ENCODE assay signal across 8 cellular contexts in the genomic region with DNA sequence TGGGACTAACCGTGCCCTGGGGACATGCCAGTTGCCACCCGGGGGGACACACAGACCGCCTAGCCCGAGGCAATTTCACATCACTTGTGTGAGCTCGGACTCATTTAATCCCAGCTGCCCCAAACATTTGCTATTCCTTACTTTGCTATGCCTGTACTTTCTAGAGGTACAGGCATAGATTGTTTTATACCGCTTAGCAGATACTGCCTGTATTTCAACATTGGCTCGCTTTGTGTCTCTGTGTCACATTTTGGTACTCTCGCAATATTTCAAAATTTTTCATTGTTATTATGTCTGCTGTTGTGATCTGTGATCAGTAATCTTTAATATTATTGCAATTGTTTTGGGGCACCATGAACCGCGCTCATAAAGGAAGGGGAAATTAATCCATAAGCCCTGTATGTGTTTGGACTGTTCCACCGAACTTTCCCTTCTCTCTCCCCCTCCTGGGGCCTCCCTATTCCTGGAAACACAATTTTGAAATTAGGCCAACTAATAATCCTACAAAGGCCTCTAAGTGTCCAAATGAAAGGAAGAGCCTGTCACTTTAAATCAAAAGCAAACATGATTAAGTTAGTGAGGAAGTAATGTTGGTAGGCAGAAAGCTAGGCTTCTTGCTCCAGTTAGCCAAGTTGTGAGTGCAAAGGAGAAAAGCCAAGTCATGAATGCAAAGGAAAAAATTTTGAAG. TPM values are rescaled to one million over a fixed set of nuclear protein-coding genes. Genes with fewer than 3 reads are reported as not detected.
DNase-seq lines count a peak whose midpoint lies in the region; ATAC-seq, FAIRE-seq and TF ChIP-seq lines count a peak whose summit lies in the region.

No MANE protein-coding gene starts in this region.

- no peaks in the 10 kb centered on the region for H3K9me2 ChIP-seq in hepatocyte (replicated peaks; ENCODE audit: insufficient read depth)

- peaks cover 32% of the 10 kb centered on the region for H3K79me2 ChIP-seq in hepatocyte

- peak overlapping the region; percentile 91 for H3K27ac Mint-ChIP-seq in activated CD8-positive, alpha-beta T cell treated with anti-CD3 and anti-CD28 coated beads for 36 hours

- H3K4me1 ChIP-seq in heart left ventricle: peaks cover 0 to 21% (median 16%) of the 10 kb centered on the region in 12 donors
- peaks cover 28% of the 10 kb centered on the region for H3K4me1 ChIP-seq in hepatocyte (ENCODE audit: insufficient read depth)
- H3K4me1 ChIP-seq in skeletal muscle tissue (ENCODE audit: control insufficient read depth in 3 of 3, insufficient read depth in 3 of 3, low read length in 3 of 3): peaks cover 8 to 11% (median 9%) of the 10 kb centered on the region in 3 donors

- DNase-seq in heart left ventricle (no peak), cardiac septum (ENCODE audit: low spot score) (no peak), hepatocyte (ENCODE audit: low spot score) (peak; percentile 12), H54 (ENCODE audit: insufficient read length, low spot score) (no peak), COR-L47 (lab: John Stamatoyannopoulos, UW) (no peak)
- DNase-seq in activated CD8-positive, alpha-beta T cell treated with anti-CD3 and anti-CD28 coated beads for 36 hours: no peak

- no peaks in the 10 kb centered on the region for H3K27me3 Mint-ChIP-seq in activated CD8-positive, alpha-beta T cell treated with anti-CD3 and anti-CD28 coated beads for 36 hours

- TF ChIP-seq POLR2A in heart left ventricle (IDR thresholded peaks at IDR 0.05) (no peak), H54 (IDR thresholded peaks at IDR 0.05; ENCODE audit: low read depth, low read length) (no peak)

- intact Hi-C loops in heart left ventricle (cut with DNase I): loop anchor here (1.0 to 10.0 kb wide), 12 partner anchors 26 to 279 kb away; a partner anchor contains a TSS
- intact Hi-C loops in cardiac septum (cut with DNase I): loop anchor here (1.0 to 10.0 kb wide), 4 partner anchors 113 to 271 kb away; a partner anchor contains a TSS
- intact Hi-C loops in activated CD8-positive, alpha-beta T cell treated with anti-CD3 and anti-CD28 coated beads for 36 hours (cut with micrococcal nuclease): loop anchor here (5.0 kb wide), 1 partner anchor 142 kb away; a partner anchor contains a TSS

- H3K9me3 Mint-ChIP-seq in activated CD8-positive, alpha-beta T cell treated with anti-CD3 and anti-CD28 coated beads for 36 hours: no peaks in the 10 kb centered on the region

- no peaks in the 10 kb centered on the region for H3K9me3 ChIP-seq in heart left ventricle
- H3K9me3 ChIP-seq in hepatocyte (ENCODE audit: low read depth): no peaks in the 10 kb centered on the region
- H3K9me3 ChIP-seq in skeletal muscle tissue (ENCODE audit: control insufficient read depth in 3 of 3, low read length in 3 of 3): no peaks in the 10 kb centered on the region

- peaks cover 7% of the 10 kb centered on the region for H4K20me1 ChIP-seq in hepatocyte (ENCODE audit: insufficient read depth, poor library complexity, severe bottlenecking)

- H3K4me3 ChIP-seq in heart left ventricle: peak overlapping the region; percentile 59 to 97 (median 76)
- H3K4me3 ChIP-seq in hepatocyte: peak overlapping the region; percentile 99
- peak overlapping the region; percentile 82 to 92 (median 92) for H3K4me3 ChIP-seq in skeletal muscle tissue (ENCODE audit: low read length in 3 of 3)

- peak overlapping the region; percentile 40 to 90 (median 85) for H3K27ac ChIP-seq in heart left ventricle
- peak overlapping the region; percentile 97 for H3K27ac ChIP-seq in hepatocyte
- H3K27ac ChIP-seq in skeletal muscle tissue (ENCODE audit: low read depth, low read length): peak overlapping the region; percentile 72

- peak overlapping the region; percentile 91 for H3K4me3 Mint-ChIP-seq in activated CD8-positive, alpha-beta T cell treated with anti-CD3 and anti-CD28 coated beads for 36 hours

- POLR2A ChIA-PET in activated CD8-positive, alpha-beta T cell treated with anti-CD3 and anti-CD28 coated beads for 36 hours (lab: Charles Lee): interaction anchor here (0.7 to 3.1 kb wide), 7 partner anchors 10 to 268 kb away, joined by 3 to 20 read pairs (median 3); a partner anchor contains a TSS

- peak overlapping the region; percentile 76 to 82 (median 78) for H3K9ac ChIP-seq in skeletal muscle tissue (ENCODE audit: low read depth in 1 of 3, low read length in 3 of 3)

- FAIRE-seq in H54 (lab: Jason Lieb, UNC): no peak

- H3K36me3 ChIP-seq in heart left ventricle: peaks cover 0 to 7% (median 0%) of the 10 kb centered on the region in 9 donors
- no peaks in the 10 kb centered on the region for H3K36me3 ChIP-seq in hepatocyte (replicated peaks; ENCODE audit: insufficient read depth, low read depth)
- H3K36me3 ChIP-seq in skeletal muscle tissue (ENCODE audit: control insufficient read depth in 3 of 3, insufficient read depth in 3 of 3, low read length in 3 of 3): peaks cover 0 to 5% (median 3%) of the 10 kb centered on the region in 3 donors

- ATAC-seq in heart left ventricle: no peak
- ATAC-seq in activated CD8-positive, alpha-beta T cell treated with anti-CD3 and anti-CD28 coated beads for 36 hours: peak; percentile 1
- no peak for ATAC-seq in GM21390 (IDR thresholded peaks at IDR 0.05; ENCODE audit: unreplicated experiment)

- peak overlapping the region; percentile 97 for H2AFZ ChIP-seq in hepatocyte

- CTCF ChIA-PET in activated CD8-positive, alpha-beta T cell treated with anti-CD3 and anti-CD28 coated beads for 36 hours (lab: Charles Lee): interaction anchor here (0.8 to 2.3 kb wide), 15 partner anchors 9 to 270 kb away, joined by 3 to 8 read pairs (median 4); a partner anchor contains a TSS

- no peak for TF ChIP-seq CTCF in heart left ventricle (IDR thresholded peaks at IDR 0.05)
- TF ChIP-seq CTCF in activated CD8-positive, alpha-beta T cell treated with anti-CD3 and anti-CD28 coated beads for 36 hours (IDR thresholded peaks at IDR 0.05): no peak
- no peak for TF ChIP-seq CTCF in hepatocyte (IDR thresholded peaks at IDR 0.05; ENCODE audit: poor library complexity)

- H3K4me1 Mint-ChIP-seq in activated CD8-positive, alpha-beta T cell treated with anti-CD3 and anti-CD28 coated beads for 36 hours (ENCODE audit: low read depth): peaks cover 20% of the 10 kb centered on the region

- no peaks in the 10 kb centered on the region for H3K27me3 ChIP-seq in heart left ventricle
- H3K27me3 ChIP-seq in hepatocyte: no peaks in the 10 kb centered on the region
- no peaks in the 10 kb centered on the region for H3K27me3 ChIP-seq in skeletal muscle tissue (ENCODE audit: control insufficient read depth in 3 of 3, insufficient read depth in 3 of 3, low read length in 3 of 3)

- peak overlapping the region; percentile 78 for H3K4me2 ChIP-seq in hepatocyte

- peaks cover 7% of the 10 kb centered on the region for H3K36me3 Mint-ChIP-seq in activated CD8-positive, alpha-beta T cell treated with anti-CD3 and anti-CD28 coated beads for 36 hours (ENCODE audit: low read depth)

- 11 to 19% (median 15%) methylated on average over 9 to 11 of the region's 11 CpGs for WGBS in heart left ventricle, 4 donors
- 29% methylated on average over 11 of the region's 11 CpGs for WGBS in hepatocyte (ENCODE audit: low lambda C conversion rate, missing lambda C conversion rate)

RNA-seq across cellular contexts. Expression of a gene that starts 0.6 kb away (rescaled TPM):
- total RNA-seq in heart left ventricle (10 to 100 TPM in 1 of 9 donors, 1 to 10 TPM in 8; 3.5 to 16.4 (median 6.5) TPM), cardiac septum (3.8 TPM), hepatocyte (77.7 and 78.4 TPM in 2 replicates), skeletal muscle tissue (14.6 TPM)
- polyA plus RNA-seq in heart left ventricle (1 to 10 TPM; 4.4 to 5.7 TPM), hepatocyte (83.4 and 103 TPM in 2 replicates)
- 10 to 100 TPM; 19.1 to 28.3 TPM for total RNA-seq in activated CD8-positive, alpha-beta T cell treated with anti-CD3 and anti-CD28 coated beads for 36 hours

RNA-seq across cellular contexts. Expression of a gene that starts 26.1 kb away (rescaled TPM):
- total RNA-seq in heart left ventricle: 10 to 100 TPM; 32.6 to 68.5 (median 58.5) TPM
- 10 to 100 TPM; 15.7 to 22.5 TPM for polyA plus RNA-seq in heart left ventricle
- 37.7 TPM for total RNA-seq in cardiac septum
- 10 to 100 TPM; 32.0 to 35.6 TPM for total RNA-seq in activated CD8-positive, alpha-beta T cell treated with anti-CD3 and anti-CD28 coated beads for 36 hours
- total RNA-seq in hepatocyte: 32.7 and 494 TPM in 2 replicates
- 91.4 and 94.9 TPM in 2 replicates for polyA plus RNA-seq in hepatocyte
- 5.2 TPM for total RNA-seq in skeletal muscle tissue
